ENCODE assay signal across 17 cellular contexts in the genomic region with DNA sequence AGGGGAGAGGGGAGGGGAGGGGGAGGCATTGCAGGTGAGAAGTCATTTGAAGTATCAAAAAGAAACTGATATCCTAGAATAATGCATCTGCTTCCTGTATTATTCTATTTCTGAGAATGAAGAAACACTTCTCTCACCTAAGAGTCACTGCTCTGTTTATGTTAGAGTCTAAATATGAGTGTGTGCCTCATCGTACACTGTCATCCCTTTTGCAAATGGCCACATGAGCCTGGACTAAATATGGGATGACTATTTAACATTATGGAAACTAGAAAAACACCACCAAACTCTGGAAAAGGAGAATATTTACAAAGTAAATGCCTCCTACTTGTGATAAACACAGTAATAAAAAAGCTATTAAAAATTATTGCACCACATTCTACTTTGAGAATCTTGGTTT.
"Had no signal": no experiment of that assay in that cellular context is flagged by ENCODE, and none has a peak within 500 bp of the region (broad histone marks: within the 10 kb centered on the region; RNA-seq: fewer than 3 reads in every experiment).

No MANE protein-coding gene starts in this region.

- ATAC-seq: lower lobe of right lung; natural killer cell treated with Interleukin-12 subunit alpha and Interleukin-12 subunit beta and Interleukin-15 and Interleukin-18, amount 100 ng/mL, for 72 hours; stimulated activated naive CD8-positive, alpha-beta T cell treated with anti-CD3 and anti-CD28 coated beads, Interleukin-15, Interleukin-2, amounts not matched to agents 100 U/mL and 50 U/mL, for 24 hours had no signal

- H3K4me2 ChIP-seq: hepatocyte, neural progenitor cell, smooth muscle cell had no signal

- DNase-seq: dermis blood vessel endothelial cell; erythroblast; foreskin melanocyte; head of caudate nucleus; lower lobe of right lung; midbrain; nucleus accumbens; stimulated activated CD4-positive, alpha-beta T cell treated with anti-CD3 and anti-CD28 coated beads, Interleukin-2, amount 100 ng/mL, for 48 hours; stimulated activated naive CD8-positive, alpha-beta T cell treated with anti-CD3 and anti-CD28 coated beads, Interleukin-15, Interleukin-2, amounts not matched to agents 100 U/mL and 50 U/mL, for 24 hours had no signal

- H2AFZ ChIP-seq: hepatocyte, neural progenitor cell had no signal

- H3K27ac ChIP-seq: hepatocyte, left ventricle myocardium inferior, lower lobe of right lung, neural progenitor cell, ovary, suprapubic skin, thyroid gland had no signal

- H3K9me3 ChIP-seq: left ventricle myocardium inferior, lower lobe of right lung, ovary, suprapubic skin, thyroid gland had no signal

- H3K36me3 ChIP-seq: left ventricle myocardium inferior, lower lobe of right lung, neural progenitor cell, ovary, suprapubic skin, thyroid gland had no signal

- H3K9ac ChIP-seq: neural progenitor cell had no signal

- H3K4me3 ChIP-seq: hepatocyte, left ventricle myocardium inferior, lower lobe of right lung, neural progenitor cell, ovary, smooth muscle cell, suprapubic skin, thyroid gland had no signal

- H3K27me3 ChIP-seq: hepatocyte, neural progenitor cell, ovary, suprapubic skin, thyroid gland had no signal
